Comparison of ENCODE assay signal across 11 cellular contexts in genomic region chr7:105690286-105690915, GRCh38.
A peak's percentile ranks its signal among the peaks of the same experiment; 100 is the strongest.
DNase-seq lines count a peak whose midpoint lies in the region; ATAC-seq, FAIRE-seq and TF ChIP-seq lines count a peak whose summit lies in the region.
"Had no signal": no experiment of that assay in that cellular context is flagged by ENCODE, and none has a peak within 500 bp of the region (broad histone marks: within the 10 kb centered on the region; RNA-seq: fewer than 3 reads in every experiment).

No MANE protein-coding gene starts in this region.

- no peak for TF ChIP-seq POLR2A in H1 (IDR thresholded peaks at IDR 0.05; ENCODE audit: control extremely low read depth in 1 of 2, low read depth in 2 of 2, low read length in 2 of 2)

- no peak overlapping the region for H4K8ac ChIP-seq in H1 (ENCODE audit: extremely low read depth, insufficient read depth, low read length)

- CTCF ChIA-PET in Calu3 (lab: Charles Lee) (no interaction called here), H1 (lab: Charles Lee; ENCODE audit: partially characterized antibody) (interaction anchor here (1.3 to 9.4 kb wide), 9 partner anchors 14 to 77 kb away, joined by 4 to 69 read pairs (median 14); no protein-coding TSS in a partner anchor)

- peak overlapping the region; percentile 11 for H3K4ac ChIP-seq in H1 (replicated peaks; ENCODE audit: insufficient read length, low read depth, low read length)

- peak overlapping the region; percentile 85; the same call in 1 of the 2 replicates for H2BK15ac ChIP-seq in H1 (ENCODE audit: low read length)

- H3K23me2 ChIP-seq in H1 (ENCODE audit: low read depth, low read length) = peaks cover 3% of the 10 kb centered on the region

- H3K27me3 ChIP-seq in H1 (replicated peaks in 1 of 4; ENCODE audit: control insufficient read depth in 3 of 4, extremely low read depth in 1 of 4, insufficient read depth in 3 of 4, low read length in 3 of 4) (no peaks in the 10 kb centered on the region), osteoblast (ENCODE audit: insufficient read depth, low read length) (no peaks in the 10 kb centered on the region)

- peak overlapping the region; percentile 68 for H3K4me3 Mint-ChIP-seq in Calu3 (ENCODE audit: low read depth, unreplicated experiment)

- no peak overlapping the region for H3K14ac ChIP-seq in H1 (ENCODE audit: insufficient read length)

- peak overlapping the region; percentile 98 for H2BK12ac ChIP-seq in H1 (ENCODE audit: low read depth, low read length)

- no peak overlapping the region for H3K23ac ChIP-seq in H1 (ENCODE audit: insufficient read length)

- H4K20me1 ChIP-seq in H1 (replicated peaks in 1 of 2; ENCODE audit: control insufficient read depth in 1 of 2, insufficient read depth in 2 of 2, low read length in 2 of 2) (no peaks in the 10 kb centered on the region), osteoblast (ENCODE audit: insufficient read depth, low read length) (no peaks in the 10 kb centered on the region)

- WGBS in H1 (ENCODE audit: extremely low coverage in 1 of 2, insufficient coverage in 1 of 2, insufficient read length in 1 of 2, insufficient replicate concordance in 2 of 2, low coverage in 1 of 2, low lambda C conversion rate in 2 of 2, missing lambda C conversion rate in 1 of 2), 2 experiments = 60% methylated on average over 18 of the region's 19 CpGs; no CpG with 5 or more reads in 1 of the 2 experiments

- H3K27me3 Mint-ChIP-seq in Calu3 (ENCODE audit: unreplicated experiment) = no peaks in the 10 kb centered on the region

- peak overlapping the region; percentile 96 for H3K18ac ChIP-seq in H1 (ENCODE audit: extremely low read depth, low read length)

- no peak for TF ChIP-seq RAD21 in H1 (IDR thresholded peaks at IDR 0.05 in 1 of 2, conservative IDR thresholded peaks at IDR 0.05 in 1 of 2; ENCODE audit: low read depth in 2 of 2, low read length in 2 of 2)

- ATAC-seq in GM18909 (IDR thresholded peaks at IDR 0.05; ENCODE audit: poor library complexity, unreplicated experiment) = no peak

- H3K79me1 ChIP-seq in H1 (ENCODE audit: low read depth, low read length) = 0 out of 2 replicates have a peak, but pooled peaks cover 2% of the 10 kb centered on the region

- H3K79me2 ChIP-seq in H1 (ENCODE audit: control insufficient read depth in 1 of 2, insufficient read depth in 2 of 2, low read length in 2 of 2) (peaks cover 0 to 15% of the 10 kb centered on the region in 2 experiments; a peak in 1 of 4 replicates), osteoblast (ENCODE audit: insufficient read depth, low read length) (no peaks in the 10 kb centered on the region)

- TF ChIP-seq CTCF in Calu3 (IDR thresholded peaks at IDR 0.05; ENCODE audit: unreplicated experiment) (no peak), H1 (IDR thresholded peaks at IDR 0.05; ENCODE audit: control extremely low read depth in 1 of 3, insufficient read depth in 1 of 3, low read depth in 1 of 3, low read length in 3 of 3) (no peak), osteoblast (IDR thresholded peaks at IDR 0.05; ENCODE audit: extremely low read depth, low read depth, low read length) (no peak)

- no peak overlapping the region for H3K27ac ChIP-seq in H1 (ENCODE audit: low read depth, low read length)
- H3K27ac ChIP-seq in osteoblast (ENCODE audit: low read depth, low read length) = no peak overlapping the region

- intact Hi-C loops in Calu3 (cut with micrococcal nuclease; ENCODE audit: unreplicated experiment) = no loop called here

- H3K4me1 Mint-ChIP-seq in Calu3 (ENCODE audit: low read depth, unreplicated experiment) = peaks cover 16% of the 10 kb centered on the region

- peak overlapping the region; percentile 57 for H2BK5ac ChIP-seq in H1 (ENCODE audit: low read depth, low read length)

- peak overlapping the region; percentile 97 for H2AK5ac ChIP-seq in H1 (ENCODE audit: low read depth, low read length)

- H3K9me3 ChIP-seq in H1 (ENCODE audit: insufficient read depth in 2 of 2, low read depth in 1 of 2, low read length in 1 of 2) (no peaks in the 10 kb centered on the region), osteoblast (ENCODE audit: low read depth, low read length) (no peaks in the 10 kb centered on the region)

- H2BK120ac ChIP-seq in H1 (replicated peaks; ENCODE audit: low read depth, low read length) = peak overlapping the region; percentile 17

- H4K5ac ChIP-seq in H1 (ENCODE audit: insufficient read length, low read depth, low read length) = peak overlapping the region; percentile 18

- no peak overlapping the region for H3K27ac Mint-ChIP-seq in Calu3 (ENCODE audit: unreplicated experiment)

- FAIRE-seq in H1 (lab: Jason Lieb, UNC) = no peak
- FAIRE-seq: GM18507 had no signal

- no peaks in the 10 kb centered on the region for H3K9me3 Mint-ChIP-seq in Calu3 (ENCODE audit: low read depth, unreplicated experiment)

- H3K36me3 ChIP-seq in H1 (ENCODE audit: control insufficient read depth in 2 of 4, insufficient read depth in 4 of 4, low read length in 3 of 4) = no peaks in the 10 kb centered on the region
- no peaks in the 10 kb centered on the region for H3K36me3 ChIP-seq in osteoblast (ENCODE audit: insufficient read depth, low read length)

- H2AFZ ChIP-seq in H1 (ENCODE audit: low read length) (no peak overlapping the region), osteoblast (ENCODE audit: low read length) (no peak overlapping the region)

- DNase-seq in Calu3 (no peak), M059J (ENCODE audit: low read depth) (peak; percentile 87), H1 (ENCODE audit: low read depth in 1 of 2, low spot score in 2 of 2) (no peak), osteoblast (ENCODE audit: insufficient read length, low spot score, missing footprints) (no peak), A172 (ENCODE audit: low spot score) (no peak), LoVo (ENCODE audit: low spot score) (no peak), NOMO-1 treated with DMSO at 0.1 percent for 48 hours (lab: John Stamatoyannopoulos, UW; ENCODE audit: unreplicated experiment) (no peak)
- DNase-seq: caudate nucleus, nucleus accumbens had no signal

- peak overlapping the region; percentile 96 for H2BK20ac ChIP-seq in H1 (ENCODE audit: low read length)

- peaks cover 11% of the 10 kb centered on the region for H3K36me3 Mint-ChIP-seq in Calu3 (ENCODE audit: insufficient read depth, unreplicated experiment)

- H3K4me3 ChIP-seq in H1 (ENCODE audit: extremely low read depth in 1 of 4, insufficient read depth in 2 of 4, low read depth in 3 of 4, low read length in 4 of 4) = peak overlapping the region; percentile 16 to 48 (median 36); a peak in 5 of 8 replicates
- H3K4me3 ChIP-seq in osteoblast (ENCODE audit: insufficient read depth, low read length) = peak overlapping the region; percentile 73

- peak overlapping the region; percentile 61 to 78 for H3K4me2 ChIP-seq in H1 (ENCODE audit: insufficient read depth in 1 of 2, low read depth in 2 of 2, low read length in 2 of 2)
- H3K4me2 ChIP-seq in osteoblast (ENCODE audit: insufficient read depth, low read length) = peak overlapping the region; percentile 92

- peak overlapping the region; percentile 8 for H4K91ac ChIP-seq in H1 (replicated peaks; ENCODE audit: insufficient read length, low read length)

- peak overlapping the region in 1 of 4 experiments; percentile 19; a peak in 1 of 7 replicates for H3K9ac ChIP-seq in H1 (replicated peaks in 1 of 4; ENCODE audit: extremely low read depth in 1 of 4, low read depth in 3 of 4, low read length in 3 of 4)

- H3K4me1 ChIP-seq in H1 (replicated peaks in 1 of 4; ENCODE audit: control insufficient read depth in 3 of 4, insufficient read depth in 4 of 4, low read length in 3 of 4) (peaks cover 22 to 36% (median 29%) of the 10 kb centered on the region in 4 experiments), osteoblast (ENCODE audit: insufficient read depth, low read length) (peaks cover 11% of the 10 kb centered on the region)

- no peak overlapping the region for H3K56ac ChIP-seq in H1 (replicated peaks; ENCODE audit: insufficient read length, low read depth, low read length)

- BruUV-seq in Calu3 (replicated peaks; lab: Mats Ljungman, UMichigan) = no TSS peak

- POLR2A ChIA-PET in H1 (lab: Charles Lee; ENCODE audit: partially characterized antibody) = interaction anchor here (0.8 to 1.8 kb wide), 9 partner anchors 9 to 421 kb away, joined by 3 to 7 read pairs (median 3); partner anchors contain the start of gene SYPL1

- no peak for TF ChIP-seq EP300 in H1 (IDR thresholded peaks at IDR 0.05; ENCODE audit: borderline replicate concordance in 1 of 2, low read depth in 2 of 2, low read length in 2 of 2)

TF ChIP-seq in H1, 55 proteins besides CTCF, POLR2A, EP300 and RAD21:
- TF ChIP-seq SP1 (IDR thresholded peaks at IDR 0.05; ENCODE audit: low read depth, low read length) (peak; percentile 10; the same call in 1 of the 2 replicates), RXRA (IDR thresholded peaks at IDR 0.05; ENCODE audit: insufficient read depth, low read depth, low read length) (no peak)
